In genomic region chr9:136589766-136590740, GRCh38 we compare ENCODE assay signal across 1 cellular context.
TF ChIP-seq lines count a peak whose summit lies in the region.

No MANE protein-coding gene starts in this region.

TF ChIP-seq in K562, 482 proteins besides CTCF, POLR2A, EP300 and RAD21 (continued from another document):
- TF ChIP-seq PRDM10 (IDR thresholded peaks at IDR 0.05; ENCODE audit: partially characterized antibody) (peak; percentile 18), E2F8 (IDR thresholded peaks at IDR 0.05; ENCODE audit: low read depth, partially characterized antibody) (no peak)
TF ChIP-seq in K562: peak in this region for 2.
